9 cellular contexts compared by ENCODE assay signal in the genomic region with DNA sequence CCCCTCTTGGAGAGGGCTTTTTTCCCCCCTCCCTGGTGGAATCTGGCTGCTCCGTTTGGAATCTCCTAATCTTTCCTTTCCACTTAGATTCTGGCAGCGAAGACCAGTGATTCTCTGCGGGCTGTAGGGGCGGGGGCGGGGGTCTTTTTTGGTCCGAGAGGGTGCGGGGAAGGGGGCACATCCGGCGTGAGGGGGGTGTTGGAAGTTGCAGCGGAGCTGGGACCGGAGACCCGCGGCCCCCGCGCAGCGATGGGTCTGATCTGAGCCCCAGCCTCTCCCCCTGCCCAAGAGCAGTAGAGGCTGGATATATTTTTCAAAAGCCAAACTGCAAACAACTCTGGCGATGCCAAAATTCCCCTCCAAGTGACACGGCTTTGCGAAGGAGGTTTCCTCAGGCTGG. TPM values are rescaled to one million over a fixed set of nuclear protein-coding genes. Genes with fewer than 3 reads are reported as not detected.
DNase-seq lines count a peak whose midpoint lies in the region; ATAC-seq and TF ChIP-seq lines count a peak whose summit lies in the region.
"Had no signal": no experiment of that assay in that cellular context is flagged by ENCODE, and none has a peak within 500 bp of the region (broad histone marks: within the 10 kb centered on the region; RNA-seq: fewer than 3 reads in every experiment).

No MANE protein-coding gene starts in this region.

- ATAC-seq in SK-N-SH treated with all-trans-retinoic acid at 6 μM for 48 hours (peak; percentile 15), HG02973 (IDR thresholded peaks at IDR 0.05; ENCODE audit: unreplicated experiment) (no peak), HG03139 (IDR thresholded peaks at IDR 0.05; ENCODE audit: unreplicated experiment) (no peak), HG03378 (IDR thresholded peaks at IDR 0.05; ENCODE audit: unreplicated experiment) (no peak)

- no peak overlapping the region for H3K27ac ChIP-seq in left ventricle myocardium inferior (replicated peaks)

- intact Hi-C loops in left ventricle myocardium inferior (cut with micrococcal nuclease) (no loop called here), posterior cingulate gyrus (cut with DNase I) (loop anchor here (10.0 kb wide), 1 partner anchor 1189 kb away; no protein-coding TSS in a partner anchor)

- H3K27me3 ChIP-seq in left ventricle myocardium inferior (ENCODE audit: low read depth): peaks cover 66% of the 10 kb centered on the region

- H3K36me3 ChIP-seq in left ventricle myocardium inferior: no peaks in the 10 kb centered on the region

- peak; percentile 2 for DNase-seq in Caki2 (ENCODE audit: low read depth)
- DNase-seq in left ventricle myocardium inferior: no peak
- DNase-seq in posterior cingulate gyrus: peak in 7 of 10 donors; percentile 6 to 78 (median 17)
- no peak for DNase-seq in kidney tubule cell (ENCODE audit: low spot score)
- DNase-seq: T-helper 1 cell had no signal

- in situ Hi-C loops in Caki2 (cut with HindIII; ENCODE audit: low pct_unique_long_range_greater_than_20kb, low sequenced_read_pairs): no loop called here

- H3K4me1 ChIP-seq in left ventricle myocardium inferior: peaks cover 29% of the 10 kb centered on the region

- no peak for TF ChIP-seq CTCF in left ventricle myocardium inferior (IDR thresholded peaks at IDR 0.05; ENCODE audit: borderline replicate concordance)

- no peaks in the 10 kb centered on the region for H3K9me3 ChIP-seq in left ventricle myocardium inferior (replicated peaks)

- H3K4me3 ChIP-seq in left ventricle myocardium inferior: peak overlapping the region; percentile 67

TF ChIP-seq in SK-N-SH treated with all-trans-retinoic acid at 6 μM for 48 hours, 23 proteins besides CTCF, POLR2A, EP300 and RAD21:
- TF ChIP-seq ARNTL (CRISPR knock-in tag; IDR thresholded peaks at IDR 0.05; ENCODE audit: borderline replicate concordance, low read depth) (no peak), OSR1 (CRISPR knock-in tag; IDR thresholded peaks at IDR 0.05) (no peak), ZNF565 (CRISPR knock-in tag; conservative IDR thresholded peaks at IDR 0.05; ENCODE audit: low read depth) (no peak), GLIS3 (CRISPR knock-in tag; IDR thresholded peaks at IDR 0.05) (no peak), ZNF70 (CRISPR knock-in tag; IDR thresholded peaks at IDR 0.05) (no peak), SNAI2 (CRISPR knock-in tag; IDR thresholded peaks at IDR 0.05) (no peak), ISL1 (CRISPR knock-in tag; IDR thresholded peaks at IDR 0.05) (no peak), RARB (CRISPR knock-in tag; IDR thresholded peaks at IDR 0.05) (no peak), ZFP30 (CRISPR knock-in tag; IDR thresholded peaks at IDR 0.05) (no peak), CSDC2 (CRISPR knock-in tag; IDR thresholded peaks at IDR 0.05) (no peak)
- TF ChIP-seq, protein P1, sequence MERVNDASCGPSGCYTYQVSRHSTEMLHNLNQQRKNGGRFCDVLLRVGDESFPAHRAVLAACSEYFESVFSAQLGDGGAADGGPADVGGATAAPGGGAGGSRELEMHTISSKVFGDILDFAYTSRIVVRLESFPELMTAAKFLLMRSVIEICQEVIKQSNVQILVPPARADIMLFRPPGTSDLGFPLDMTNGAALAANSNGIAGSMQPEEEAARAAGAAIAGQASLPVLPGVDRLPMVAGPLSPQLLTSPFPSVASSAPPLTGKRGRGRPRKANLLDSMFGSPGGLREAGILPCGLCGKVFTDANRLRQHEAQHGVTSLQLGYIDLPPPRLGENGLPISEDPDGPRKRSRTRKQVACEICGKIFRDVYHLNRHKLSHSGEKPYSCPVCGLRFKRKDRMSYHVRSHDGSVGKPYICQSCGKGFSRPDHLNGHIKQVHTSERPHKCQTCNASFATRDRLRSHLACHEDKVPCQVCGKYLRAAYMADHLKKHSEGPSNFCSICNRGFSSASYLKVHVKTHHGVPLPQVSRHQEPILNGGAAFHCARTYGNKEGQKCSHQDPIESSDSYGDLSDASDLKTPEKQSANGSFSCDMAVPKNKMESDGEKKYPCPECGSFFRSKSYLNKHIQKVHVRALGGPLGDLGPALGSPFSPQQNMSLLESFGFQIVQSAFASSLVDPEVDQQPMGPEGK (CRISPR knock-in tag; IDR thresholded peaks at IDR 0.05; ENCODE audit: borderline replicate concordance): no peak
- TF ChIP-seq, protein P2, sequence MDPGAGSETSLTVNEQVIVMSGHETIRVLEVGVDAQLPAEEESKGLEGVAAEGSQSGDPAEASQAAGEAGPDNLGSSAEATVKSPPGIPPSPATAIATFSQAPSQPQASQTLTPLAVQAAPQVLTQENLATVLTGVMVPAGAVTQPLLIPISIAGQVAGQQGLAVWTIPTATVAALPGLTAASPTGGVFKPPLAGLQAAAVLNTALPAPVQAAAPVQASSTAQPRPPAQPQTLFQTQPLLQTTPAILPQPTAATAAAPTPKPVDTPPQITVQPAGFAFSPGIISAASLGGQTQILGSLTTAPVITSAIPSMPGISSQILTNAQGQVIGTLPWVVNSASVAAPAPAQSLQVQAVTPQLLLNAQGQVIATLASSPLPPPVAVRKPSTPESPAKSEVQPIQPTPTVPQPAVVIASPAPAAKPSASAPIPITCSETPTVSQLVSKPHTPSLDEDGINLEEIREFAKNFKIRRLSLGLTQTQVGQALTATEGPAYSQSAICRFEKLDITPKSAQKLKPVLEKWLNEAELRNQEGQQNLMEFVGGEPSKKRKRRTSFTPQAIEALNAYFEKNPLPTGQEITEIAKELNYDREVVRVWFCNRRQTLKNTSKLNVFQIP (CRISPR knock-in tag; IDR thresholded peaks at IDR 0.05; ENCODE audit: borderline replicate concordance, low read depth): no peak

RNA-seq across cellular contexts. Expression of a gene that starts 0.3 kb away (rescaled TPM):
- total RNA-seq in Caki2 (2014; rRNA removed; shearing (Covaris generic); ENCODE audit: low replicate concordance): not detected in 2 replicates
- not detected for total RNA-seq in left ventricle myocardium inferior

Comparison
In these comparisons a context has a peak if more than half of its experiments do, and no peak if none do; other contexts are left out.
1. DNase-seq: peak in Caki2 (single experiment) and posterior cingulate gyrus (7 of 10); none in left ventricle myocardium inferior (single experiment) and kidney tubule cell (single experiment).